In genomic region chr16:30009990-30010816, GRCh38 we compare ENCODE assay signal across 10 cellular contexts. TPM values are rescaled to one million over a fixed set of nuclear protein-coding genes. Genes with fewer than 3 reads are reported as not detected.
DNase-seq lines count a peak whose midpoint lies in the region; ATAC-seq and TF ChIP-seq lines count a peak whose summit lies in the region.
"Had no signal": no experiment of that assay in that cellular context is flagged by ENCODE, and none has a peak within 500 bp of the region (broad histone marks: within the 10 kb centered on the region; RNA-seq: fewer than 3 reads in every experiment).

No MANE protein-coding gene starts in this region.

- TF ChIP-seq CTCF in heart right ventricle (IDR thresholded peaks at IDR 0.05) (no peak), lower lobe of right lung (IDR thresholded peaks at IDR 0.05) (no peak), testis (IDR thresholded peaks at IDR 0.05) (no peak)

- H3K27me3 ChIP-seq in heart right ventricle: peaks cover 19 to 52% (median 46%) of the 10 kb centered on the region in 7 donors
- peaks cover 38% of the 10 kb centered on the region for H3K27me3 ChIP-seq in lower lobe of right lung (ENCODE audit: low read depth)
- no peaks in the 10 kb centered on the region for H3K27me3 ChIP-seq in testis

- no peak overlapping the region for H3K27ac ChIP-seq in heart right ventricle
- no peak overlapping the region for H3K27ac ChIP-seq in lower lobe of right lung
- no peak overlapping the region for H3K27ac ChIP-seq in testis

- ATAC-seq in heart right ventricle: no peak
- peak; percentile 30 for ATAC-seq in activated naive CD8-positive, alpha-beta T cell treated with anti-CD3 and anti-CD28 coated beads, Interleukin-2, amount 50 U/mL, for 24 hours
- ATAC-seq in lower lobe of right lung: peak in 1 of 2 donors; percentile 2

- peak overlapping the region; percentile 63 for H3K4me3 Mint-ChIP-seq in activated naive CD8-positive, alpha-beta T cell treated with anti-CD3 and anti-CD28 coated beads, Interleukin-2, amount 50 U/mL, for 24 hours

- H3K4me3 ChIP-seq in heart right ventricle (peak overlapping the region in 8 of 10 donors; percentile 33 to 54 (median 44)), lower lobe of right lung (peak overlapping the region; percentile 50), testis (peak overlapping the region in 1 of 2 donors; percentile 44)

- H3K4me1 ChIP-seq in heart right ventricle: peaks cover 3 to 30% (median 18%) of the 10 kb centered on the region in 9 donors
- H3K4me1 ChIP-seq in lower lobe of right lung: peaks cover 16% of the 10 kb centered on the region
- H3K4me1 ChIP-seq in testis: peaks cover 8% of the 10 kb centered on the region

- peaks cover 8% of the 10 kb centered on the region for H3K4me1 Mint-ChIP-seq in activated naive CD8-positive, alpha-beta T cell treated with anti-CD3 and anti-CD28 coated beads, Interleukin-2, amount 50 U/mL, for 24 hours

- peak overlapping the region; percentile 46 for H3K27ac Mint-ChIP-seq in activated naive CD8-positive, alpha-beta T cell treated with anti-CD3 and anti-CD28 coated beads, Interleukin-2, amount 50 U/mL, for 24 hours

- no peaks in the 10 kb centered on the region for H3K36me3 Mint-ChIP-seq in activated naive CD8-positive, alpha-beta T cell treated with anti-CD3 and anti-CD28 coated beads, Interleukin-2, amount 50 U/mL, for 24 hours (ENCODE audit: low read depth)

- 18 to 19% methylated on average over 31 of the region's 31 CpGs for WGBS in heart right ventricle, 2 donors
- 23 to 24% methylated on average over 12 to 28 of the region's 31 CpGs for WGBS in testis, 2 donors

- no peak for TF ChIP-seq POLR2A in testis (IDR thresholded peaks at IDR 0.05)

- intact Hi-C loops in heart right ventricle (cut with DNase I): loop anchor here in 6 of 10 donors (5.0 to 10.0 kb wide), 7 partner anchors 75 to 315 kb away; partner anchors contain the start of genes KCTD13 (in 4 of the 6) and CDIPT (in 2 of the 6)
- intact Hi-C loops in cardiac septum (cut with DNase I): no loop called here
- intact Hi-C loops in lower lobe of right lung (cut with DNase I): no loop called here
- intact Hi-C loops in testis (cut with DNase I; ENCODE audit: low total_unique reads): no loop called here

- H3K36me3 ChIP-seq in heart right ventricle: peaks cover 0 to 6% (median 0%) of the 10 kb centered on the region in 9 donors
- no peaks in the 10 kb centered on the region for H3K36me3 ChIP-seq in lower lobe of right lung
- no peaks in the 10 kb centered on the region for H3K36me3 ChIP-seq in testis (ENCODE audit: low read depth, missing control alignments)

- H3K9me3 ChIP-seq in heart right ventricle (no peaks in the 10 kb centered on the region), lower lobe of right lung (no peaks in the 10 kb centered on the region), testis (no peaks in the 10 kb centered on the region)

- DNase-seq in heart right ventricle (no peak), cardiac septum (ENCODE audit: low spot score) (no peak), lower lobe of right lung (no peak), testis (no peak), DMS114 treated with DMSO at 0.1 percent for 48 hours (lab: John Stamatoyannopoulos, UW; ENCODE audit: unreplicated experiment) (no peak)
- no peak for DNase-seq in activated naive CD8-positive, alpha-beta T cell treated with anti-CD3 and anti-CD28 coated beads, Interleukin-2, amount 50 U/mL, for 24 hours
- DNase-seq in stimulated activated CD4-positive, alpha-beta T cell treated with anti-CD3 and anti-CD28 coated beads, Interleukin-4, amount 100 ng/mL, for 1 hour: no peak
- DNase-seq in activated CD8-positive, alpha-beta memory T cell treated with anti-CD3 and anti-CD28 coated beads, Interleukin-2, amount 50 U/mL, for 4 hours: no peak

- H3K9me3 Mint-ChIP-seq in activated naive CD8-positive, alpha-beta T cell treated with anti-CD3 and anti-CD28 coated beads, Interleukin-2, amount 50 U/mL, for 24 hours: no peaks in the 10 kb centered on the region

- H3K27me3 Mint-ChIP-seq in activated naive CD8-positive, alpha-beta T cell treated with anti-CD3 and anti-CD28 coated beads, Interleukin-2, amount 50 U/mL, for 24 hours: peaks cover 18% of the 10 kb centered on the region

RNA-seq across cellular contexts. Expression of gene DOC2A, which starts 0.6 kb away (rescaled TPM):
- under 1 TPM in 4 of 10 donors, not detected in 6; 0.27 to 0.95 (median 0.48) TPM for total RNA-seq in heart right ventricle
- polyA plus RNA-seq in heart right ventricle: 1 to 10 TPM in 1 of 2 donors, under 1 TPM in 1; 0.41 to 2.7 TPM
- total RNA-seq in cardiac septum: 0.38 TPM
- total RNA-seq in lower lobe of right lung: 6.4 TPM
- 10 to 100 TPM; 28.3 to 45.3 TPM for total RNA-seq in testis
- 75.1 TPM for polyA plus RNA-seq in testis (ENCODE audit: insufficient read depth, low read depth, low replicate concordance)

RNA-seq across cellular contexts. Expression of gene C16orf92, which starts 12.8 kb away (rescaled TPM):
- not detected for total RNA-seq in heart right ventricle
- not detected for polyA plus RNA-seq in heart right ventricle
- not detected for total RNA-seq in cardiac septum
- total RNA-seq in lower lobe of right lung: not detected
- total RNA-seq in testis: 10 to 100 TPM; 12.4 to 91.3 TPM
- polyA plus RNA-seq in testis (ENCODE audit: insufficient read depth, low read depth, low replicate concordance): 20.3 TPM
- total RNA-seq: liver, NCI-H460 had no signal
- polyA plus RNA-seq: liver had no signal

RNA-seq across cellular contexts. Expression of gene INO80E, which starts 14.2 kb away (rescaled TPM):
- 10 to 100 TPM; 23.2 to 34.8 (median 30.6) TPM for total RNA-seq in heart right ventricle
- polyA plus RNA-seq in heart right ventricle: 10 to 100 TPM; 63.2 to 80.4 TPM
- 36.8 TPM for total RNA-seq in cardiac septum
- 58.4 TPM for total RNA-seq in lower lobe of right lung
- total RNA-seq in testis: 10 to 100 TPM; 64.0 to 72.3 TPM
- 98.1 TPM for polyA plus RNA-seq in testis (ENCODE audit: insufficient read depth, low read depth, low replicate concordance)

RNA-seq across cellular contexts. Expression of gene HIRIP3, which starts 14.8 kb away (rescaled TPM):
- 10 to 100 TPM; 14.4 to 23.2 (median 17.1) TPM for total RNA-seq in heart right ventricle
- polyA plus RNA-seq in heart right ventricle: 10 to 100 TPM; 17.9 to 22.4 TPM
- total RNA-seq in cardiac septum: 17.4 TPM
- total RNA-seq in lower lobe of right lung: 22.1 TPM
- 10 to 100 TPM; 32.1 to 40.2 TPM for total RNA-seq in testis
- polyA plus RNA-seq in testis (ENCODE audit: insufficient read depth, low read depth, low replicate concordance): 57.3 TPM

RNA-seq across cellular contexts. Expression of gene TLCD3B, which starts 20.9 kb away (rescaled TPM):
- total RNA-seq in heart right ventricle (not detected), cardiac septum (not detected), lower lobe of right lung (not detected), testis (10 to 100 TPM; 51.8 to 82.7 TPM)
- polyA plus RNA-seq in heart right ventricle (under 1 TPM in 1 of 2 donors, not detected in 1; 0.29 TPM), testis (ENCODE audit: insufficient read depth, low read depth, low replicate concordance) (194 TPM)

Comparison
In these comparisons a context has a peak if more than half of its experiments do, and no peak if none do; other contexts are left out.
1. intact Hi-C loops: an anchor here in heart right ventricle (5.0 to 10.0 kb wide); none called in cardiac septum, lower lobe of right lung and testis.
2. RNA of gene C16orf92, which starts 12.8 kb away (total RNA-seq): 12.4 to 91.3 TPM in testis; not detected in heart right ventricle, not detected in cardiac septum (single experiment) and not detected in lower lobe of right lung (single experiment); every median in the first group is over 10 times any median in the second.